9 cellular contexts compared by ENCODE assay signal in the genomic region with DNA sequence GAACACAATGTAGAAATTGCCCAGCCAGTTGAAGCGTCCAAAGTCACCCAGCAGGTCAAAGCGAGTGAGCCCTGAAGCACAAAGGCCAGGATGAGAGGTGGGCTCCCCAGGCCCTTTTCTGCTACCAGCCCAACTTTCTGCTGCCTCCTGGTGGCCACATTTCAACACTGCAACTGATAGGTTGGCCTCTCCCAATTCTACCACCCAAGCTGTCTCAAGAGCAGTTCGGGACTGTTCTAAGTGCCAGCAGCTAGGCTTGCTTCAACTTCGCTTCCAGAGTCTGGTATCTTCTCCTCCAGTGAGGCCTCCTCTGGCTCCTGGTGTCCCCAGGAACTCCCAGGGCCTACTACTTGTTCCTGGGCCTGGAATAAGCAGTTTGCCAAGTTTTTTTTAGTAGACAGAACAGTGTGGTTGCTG. TPM values are rescaled to one million over a fixed set of nuclear protein-coding genes. Genes with fewer than 3 reads are reported as not detected.
DNase-seq lines count a peak whose midpoint lies in the region; ATAC-seq, FAIRE-seq and TF ChIP-seq lines count a peak whose summit lies in the region.
"Had no signal": no experiment of that assay in that cellular context is flagged by ENCODE, and none has a peak within 500 bp of the region (broad histone marks: within the 10 kb centered on the region; RNA-seq: fewer than 3 reads in every experiment).

No MANE protein-coding gene starts in this region.

- TF ChIP-seq RAD21 in A549 (conservative IDR thresholded peaks at IDR 0.05 in 1 of 2, IDR thresholded peaks at IDR 0.05 in 1 of 2): peak; percentile 36 to 49; a peak in 4 of 5 replicates

- no peak for TF ChIP-seq EP300 in A549 (IDR thresholded peaks at IDR 0.05)

- H3K4me1 ChIP-seq in A549 (0 out of 3 replicates have a peak, but pooled peaks cover 5% of the 10 kb centered on the region), OCI-LY7 (ENCODE audit: insufficient read depth, low read length, poor library complexity, severe bottlenecking) (no peaks in the 10 kb centered on the region), foreskin keratinocyte (no peaks in the 10 kb centered on the region), prostate gland (replicated peaks) (no peaks in the 10 kb centered on the region)

- 40% methylated on average over 4 of the region's 4 CpGs for WGBS in A549 (ENCODE audit: missing lambda C conversion rate)
- 61% methylated on average over 4 of the region's 4 CpGs for WGBS in prostate gland

- ATAC-seq in A549 (peak; percentile 41 to 76; a peak in 4 of 6 replicates), foreskin keratinocyte (peak; percentile 26), GM21723 (IDR thresholded peaks at IDR 0.05; ENCODE audit: unreplicated experiment) (no peak)

- H4K20me1 ChIP-seq in OCI-LY7 (ENCODE audit: insufficient read depth, low read length): no peaks in the 10 kb centered on the region

- intact Hi-C loops in OCI-LY7 (cut with micrococcal nuclease; ENCODE audit: unreplicated experiment): loop anchor here (1.0 to 5.0 kb wide), 2 partner anchors 34 to 101 kb away; partner anchors contain the start of gene DDN
- intact Hi-C loops in prostate gland (cut with DNase I): no loop called here

- DNase-seq in A549 (ENCODE audit: low read depth in 1 of 2, low spot score in 1 of 2) (peak; percentile 65 to 74), OCI-LY7 (ENCODE audit: low spot score) (peak; percentile 58), foreskin keratinocyte (peak in 1 of 2 donors; percentile 15), prostate gland (ENCODE audit: low spot score) (no peak), cerebellar nuclear complex (lab: John Stamatoyannopoulos, UW) (no peak)
- DNase-seq in activated T-helper 1 cell treated with anti-CD3 and anti-CD28 coated beads, Interleukin-2, amount 50 U/mL, for 16 hours (ENCODE audit: low read depth in 1 of 2, low spot score in 1 of 2): peak; percentile 38 to 45
- DNase-seq: left cardiac atrium had no signal

- POLR2A ChIA-PET in A549 (lab: Yijun Ruan, JAX): interaction anchor here (0.6 kb wide), 1 partner anchor 137 kb away, joined by 4 read pairs; no protein-coding TSS in a partner anchor
- POLR2A ChIA-PET in OCI-LY7 (lab: Charles Lee): interaction anchor here (0.6 to 1.9 kb wide), 4 partner anchors 10 to 102 kb away, joined by 3 to 6 read pairs (median 4); partner anchors contain the start of gene LMBR1L

- BruUV-seq in OCI-LY7 (replicated peaks; lab: Mats Ljungman, UMichigan): no TSS peak

- TF ChIP-seq CTCF in A549 (IDR thresholded peaks at IDR 0.05) (peak; percentile 69), GM12872 (IDR thresholded peaks at IDR 0.05; ENCODE audit: insufficient read depth, low read depth, low read length) (peak; percentile 97), OCI-LY7 (conservative IDR thresholded peaks at IDR 0.05; ENCODE audit: low read length) (peak; percentile 87), foreskin keratinocyte (conservative IDR thresholded peaks at IDR 0.05) (peak; percentile 70), prostate gland (IDR thresholded peaks at IDR 0.05) (peak in 3 of 4 experiments; percentile 49 to 62 (median 53))

- no peaks in the 10 kb centered on the region for H3K9me2 ChIP-seq in OCI-LY7 (ENCODE audit: insufficient read depth, low read length)

- CTCF ChIA-PET in A549 (lab: Yijun Ruan, JAX) (interaction anchor here (0.6 to 18.9 kb wide), 22 partner anchors 11 to 177 kb away, joined by 3 to 166 read pairs (median 5); partner anchors contain the start of genes LMBR1L, RHEBL1 and TUBA1B), OCI-LY7 (lab: Charles Lee; ENCODE audit: unreplicated experiment) (interaction anchor here (1.0 to 1.8 kb wide), 2 partner anchors 10 to 78 kb away, joined by 3 to 5 read pairs; no protein-coding TSS in a partner anchor)

- no peak overlapping the region for H3K27ac ChIP-seq in A549
- H3K27ac ChIP-seq in OCI-LY7 (ENCODE audit: low read depth, low read length, poor library complexity, severe bottlenecking): no peak overlapping the region
- no peak overlapping the region for H3K27ac ChIP-seq in foreskin keratinocyte
- no peak overlapping the region for H3K27ac ChIP-seq in prostate gland

- FAIRE-seq in A549 (lab: Jason Lieb, UNC): no peak

- no peak overlapping the region for H3K4me3 ChIP-seq in A549
- no peak overlapping the region for H3K4me3 ChIP-seq in OCI-LY7 (ENCODE audit: low read depth, low read length, poor library complexity, severe bottlenecking)
- H3K4me3 ChIP-seq in prostate gland: no peak overlapping the region

- H3K79me2 ChIP-seq in OCI-LY7 (ENCODE audit: insufficient read depth, low read depth, low read length): no peaks in the 10 kb centered on the region

- H3K27me3 ChIP-seq in foreskin keratinocyte (peaks cover 30% of the 10 kb centered on the region), prostate gland (replicated peaks; ENCODE audit: insufficient read depth) (no peaks in the 10 kb centered on the region)

- H3K36me3 ChIP-seq in OCI-LY7 (ENCODE audit: insufficient read depth, low read length) (peaks cover 10% of the 10 kb centered on the region; the same call in 1 of the 2 replicates), prostate gland (peaks cover 6 to 23% of the 10 kb centered on the region in 2 donors)

- no peak for TF ChIP-seq POLR2A in A549 (IDR thresholded peaks at IDR 0.05; ENCODE audit: low read length)
- no peak for TF ChIP-seq POLR2A in prostate gland (IDR thresholded peaks at IDR 0.05)

- H3K4me2 ChIP-seq in A549: no peak overlapping the region
- no peak overlapping the region for H3K4me2 ChIP-seq in OCI-LY7 (ENCODE audit: low read length)

- no peaks in the 10 kb centered on the region for H3K9me3 ChIP-seq in A549
- H3K9me3 ChIP-seq in OCI-LY7 (ENCODE audit: low read length): no peaks in the 10 kb centered on the region
- no peaks in the 10 kb centered on the region for H3K9me3 ChIP-seq in prostate gland

- H2AFZ ChIP-seq in OCI-LY7 (ENCODE audit: low read length): no peak overlapping the region

TF ChIP-seq in A549, 52 proteins besides CTCF, POLR2A, EP300 and RAD21:
- TF ChIP-seq SMC3 (IDR thresholded peaks at IDR 0.05) (peak; percentile 46), EHF (CRISPR knock-in tag; IDR thresholded peaks at IDR 0.05) (no peak), ZFP36 (IDR thresholded peaks at IDR 0.05; ENCODE audit: borderline replicate concordance, partially characterized antibody) (peak; percentile 42), MYC (IDR thresholded peaks at IDR 0.05; ENCODE audit: borderline replicate concordance, low read length) (no peak)

RNA-seq across cellular contexts. Expression of gene DHH, which starts 3.4 kb away (rescaled TPM):
- polyA plus RNA-seq in A549 (2011; rRNA removed): not detected in 2 replicates
- polyA plus RNA-seq in A549 (2012; cell fraction: cytosol; rRNA removed): 0.03 TPM in 1 of 2 replicates, not detected in the other
- 0.06 and 0.12 TPM in 2 replicates for polyA plus RNA-seq in A549 (2012; cell fraction: nucleus; rRNA removed)
- polyA plus RNA-seq in A549 (2017; fragmentation: RNase III; extraction: RNeasy Plus Mini Kit Qiagen cat#74134 plus additional on column Dnase treatment): not detected in 3 replicates
- not detected in 2 replicates for polyA minus RNA-seq in A549 (2011; rRNA and poly(A)+ RNA removed)
- 0.06 TPM in 1 of 2 replicates, not detected in the other for total RNA-seq in OCI-LY7 (2014; rRNA removed; shearing (Covaris generic))
- total RNA-seq in OCI-LY7 (2022): 0.17 and 0.31 TPM in 2 replicates
- not detected in 2 replicates for total RNA-seq in foreskin keratinocyte
- not detected in 2 replicates for polyA plus RNA-seq in foreskin keratinocyte
- total RNA-seq in prostate gland: 100 to 1,000 TPM in 1 of 2 donors, under 1 TPM in 1; 0.18 to 114 TPM

RNA-seq across cellular contexts. Expression of gene LMBR1L, which starts 12.6 kb away (rescaled TPM):
- polyA plus RNA-seq in A549 (2011; rRNA removed): 25.1 and 35.7 TPM in 2 replicates
- 22.0 and 24.7 TPM in 2 replicates for polyA plus RNA-seq in A549 (2012; cell fraction: cytosol; rRNA removed)
- 64.9 and 69.6 TPM in 2 replicates for polyA plus RNA-seq in A549 (2012; cell fraction: nucleus; rRNA removed)
- polyA plus RNA-seq in A549 (2017; fragmentation: RNase III; extraction: RNeasy Plus Mini Kit Qiagen cat#74134 plus additional on column Dnase treatment): 12.9 to 20.0 TPM (median 16.7 TPM) in 3 replicates
- polyA minus RNA-seq in A549 (2011; rRNA and poly(A)+ RNA removed): 51.5 and 62.8 TPM in 2 replicates
- total RNA-seq in OCI-LY7 (2014; rRNA removed; shearing (Covaris generic)): 26.8 and 37.2 TPM in 2 replicates
- total RNA-seq in OCI-LY7 (2022): 43.6 and 48.1 TPM in 2 replicates
- total RNA-seq in foreskin keratinocyte: 19.5 and 25.1 TPM in 2 replicates
- 19.4 and 22.4 TPM in 2 replicates for polyA plus RNA-seq in foreskin keratinocyte
- total RNA-seq in prostate gland: 100 to 1,000 TPM in 1 of 2 donors, 10 to 100 TPM in 1; 25.2 to 143 TPM

RNA-seq across cellular contexts. Expression of gene RHEBL1, which starts 28.3 kb away (rescaled TPM):
- polyA plus RNA-seq in A549 (2011; rRNA removed) (4.0 TPM in 2 replicates), A549 (2017; fragmentation: RNase III; extraction: RNeasy Plus Mini Kit Qiagen cat#74134 plus additional on column Dnase treatment) (1.8 to 2.4 TPM (median 2.1 TPM) in 3 replicates), foreskin keratinocyte (6.3 and 7.9 TPM in 2 replicates)
- polyA plus RNA-seq in A549 (2012; cell fraction: cytosol; rRNA removed): 3.6 and 4.9 TPM in 2 replicates
- polyA plus RNA-seq in A549 (2012; cell fraction: nucleus; rRNA removed): 3.9 TPM in 2 replicates
- 3.8 and 4.9 TPM in 2 replicates for polyA minus RNA-seq in A549 (2011; rRNA and poly(A)+ RNA removed)
- total RNA-seq in OCI-LY7 (2014; rRNA removed; shearing (Covaris generic)): 3.0 and 3.7 TPM in 2 replicates
- total RNA-seq in OCI-LY7 (2022) (3.1 and 3.4 TPM in 2 replicates), foreskin keratinocyte (4.8 and 5.9 TPM in 2 replicates), prostate gland (1 to 10 TPM; 1.1 to 2.3 TPM)

RNA-seq across cellular contexts. Expression of gene TUBA1B, which starts 33.2 kb away (rescaled TPM):
- polyA plus RNA-seq in A549 (2011; rRNA removed): 2,708 and 2,745 TPM in 2 replicates
- polyA plus RNA-seq in A549 (2012; cell fraction: cytosol; rRNA removed): 5,875 and 6,626 TPM in 2 replicates
- polyA plus RNA-seq in A549 (2012; cell fraction: nucleus; rRNA removed): 4,024 and 4,599 TPM in 2 replicates
- polyA plus RNA-seq in A549 (2017; fragmentation: RNase III; extraction: RNeasy Plus Mini Kit Qiagen cat#74134 plus additional on column Dnase treatment): 2,367 to 2,820 TPM (median 2,590 TPM) in 3 replicates
- polyA minus RNA-seq in A549 (2011; rRNA and poly(A)+ RNA removed): 2,915 and 3,348 TPM in 2 replicates
- total RNA-seq in OCI-LY7 (2014; rRNA removed; shearing (Covaris generic)): 3,393 and 3,539 TPM in 2 replicates
- total RNA-seq in OCI-LY7 (2022): 2,079 and 2,137 TPM in 2 replicates
- total RNA-seq in foreskin keratinocyte: 2,512 and 3,077 TPM in 2 replicates
- polyA plus RNA-seq in foreskin keratinocyte: 2,659 and 3,346 TPM in 2 replicates
- total RNA-seq in prostate gland: 100 to 1,000 TPM; 292 to 922 TPM

RNA-seq across cellular contexts. Expression of gene KMT2D, which starts 37.4 kb away (rescaled TPM):
- polyA plus RNA-seq in A549 (2011; rRNA removed): 17.6 and 21.4 TPM in 2 replicates
- polyA plus RNA-seq in A549 (2012; cell fraction: cytosol; rRNA removed): 31.0 and 32.3 TPM in 2 replicates
- polyA plus RNA-seq in A549 (2012; cell fraction: nucleus; rRNA removed): 88.5 and 94.2 TPM in 2 replicates
- polyA plus RNA-seq in A549 (2017; fragmentation: RNase III; extraction: RNeasy Plus Mini Kit Qiagen cat#74134 plus additional on column Dnase treatment): 20.0 to 24.8 TPM (median 20.8 TPM) in 3 replicates
- 45.9 and 46.2 TPM in 2 replicates for polyA minus RNA-seq in A549 (2011; rRNA and poly(A)+ RNA removed)
- 41.8 and 43.2 TPM in 2 replicates for total RNA-seq in OCI-LY7 (2014; rRNA removed; shearing (Covaris generic))
- 122 and 129 TPM in 2 replicates for total RNA-seq in OCI-LY7 (2022)
- total RNA-seq in foreskin keratinocyte: 28.0 and 30.8 TPM in 2 replicates
- polyA plus RNA-seq in foreskin keratinocyte: 3.3 and 4.8 TPM in 2 replicates
- 10 to 100 TPM; 82.7 to 99.7 TPM for total RNA-seq in prostate gland

Comparison
In these comparisons a context has a peak if more than half of its experiments do, and no peak if none do; other contexts are left out.
1. DNase-seq: peak in A549 (2 of 2), OCI-LY7 (single experiment) and activated T-helper 1 cell treated with anti-CD3 and anti-CD28 coated beads, Interleukin-2, amount 50 U/mL, for 16 hours (2 of 2); none in prostate gland (single experiment) and cerebellar nuclear complex (0 of 2).
2. Peak in every context shown above with its lines, with median percentiles within 50 percentile points of each other: CTCF ChIP-seq.